11 cellular contexts compared by ENCODE assay signal in genomic region chr1:88730995-88731394, GRCh38. TPM values are rescaled to one million over a fixed set of nuclear protein-coding genes. Genes with fewer than 3 reads are reported as not detected.
A peak's percentile ranks its signal among the peaks of the same experiment; 100 is the strongest.
DNase-seq lines count a peak whose midpoint lies in the region; ATAC-seq and TF ChIP-seq lines count a peak whose summit lies in the region.
"Had no signal": no experiment of that assay in that cellular context is flagged by ENCODE, and none has a peak within 500 bp of the region (broad histone marks: within the 10 kb centered on the region; RNA-seq: fewer than 3 reads in every experiment).

No MANE protein-coding gene starts in this region.

- peak; percentile 13 for DNase-seq in G401 (ENCODE audit: low spot score)
- DNase-seq in SJSA1 (ENCODE audit: low read depth in 1 of 2, low spot score in 2 of 2): no peak
- no peak for DNase-seq in fibroblast of villous mesenchyme (ENCODE audit: low read depth)
- no peak for DNase-seq in gastrocnemius medialis
- no peak for DNase-seq in NCI-H1436 treated with DMSO at 0.1 percent for 48 hours (lab: John Stamatoyannopoulos, UW)
- DNase-seq in NCI-H510A (lab: John Stamatoyannopoulos, UW): no peak
- DNase-seq: activated CD8-positive, alpha-beta memory T cell treated with anti-CD3 and anti-CD28 coated beads, Interleukin-2, amount 50 U/mL, for 48 hours had no signal

- in situ Hi-C loops in G401 (cut with HindIII; ENCODE audit: low sequenced_read_pairs) (loop anchor here (5.0 kb wide), 1 partner anchor 71 kb away; no protein-coding TSS in a partner anchor), gastrocnemius medialis (cut with MboI; ENCODE audit: low sequenced_read_pairs in 4 of 4) (no loop called here)

- intact Hi-C loops in gastrocnemius medialis (cut with DNase I; ENCODE audit: low total_unique reads): loop anchor here (5.0 kb wide), 1 partner anchor 49 kb away; the partner anchor contains the start of gene PKN2

- peaks cover 20% of the 10 kb centered on the region for H3K4me1 ChIP-seq in SJSA1 (replicated peaks)
- H3K4me1 ChIP-seq in gastrocnemius medialis: peaks cover 26 to 42% of the 10 kb centered on the region in 2 donors

- H3K36me3 ChIP-seq in SJSA1 (peaks cover 9% of the 10 kb centered on the region), gastrocnemius medialis (no peaks in the 10 kb centered on the region)
- H3K36me3 ChIP-seq: brain microvascular endothelial cell had no signal

- H3K27ac ChIP-seq in SJSA1 (peak overlapping the region; percentile 30), gastrocnemius medialis (peak overlapping the region; percentile 57 to 77 (median 64))

- H3K9me3 ChIP-seq in SJSA1 (replicated peaks): no peaks in the 10 kb centered on the region
- H3K9me3 ChIP-seq in gastrocnemius medialis: no peaks in the 10 kb centered on the region

- H3K4me3 ChIP-seq in SJSA1: no peak overlapping the region
- peak overlapping the region; percentile 19 for H3K4me3 ChIP-seq in fibroblast of villous mesenchyme (ENCODE audit: low read depth, low read length)
- peak overlapping the region in 1 of 4 donors; percentile 6 for H3K4me3 ChIP-seq in gastrocnemius medialis

- TF ChIP-seq CTCF in fibroblast of villous mesenchyme (IDR thresholded peaks at IDR 0.05; ENCODE audit: insufficient read depth, low read depth, low read length): no peak
- no peak for TF ChIP-seq CTCF in gastrocnemius medialis (IDR thresholded peaks at IDR 0.05 in 4 of 5, conservative IDR thresholded peaks at IDR 0.05 in 1 of 5)

- ATAC-seq in gastrocnemius medialis: no peak
- ATAC-seq in HG02885 (IDR thresholded peaks at IDR 0.05; ENCODE audit: poor library complexity, unreplicated experiment): no peak
- ATAC-seq in GM19023 (IDR thresholded peaks at IDR 0.05; ENCODE audit: unreplicated experiment): no peak
- ATAC-seq: stimulated activated effector memory CD8-positive, alpha-beta T cell treated with anti-CD3 and anti-CD28 coated beads, Interleukin-12 subunit alpha, Interleukin-12 subunit beta, amount 100 ng/mL, for 72 hours had no signal

- TF ChIP-seq POLR2A in gastrocnemius medialis (IDR thresholded peaks at IDR 0.05): no peak

- H3K27me3 ChIP-seq in SJSA1 (replicated peaks) (no peaks in the 10 kb centered on the region), gastrocnemius medialis (no peaks in the 10 kb centered on the region)
- H3K27me3 ChIP-seq: brain microvascular endothelial cell had no signal

RNA-seq across cellular contexts. Expression of gene PKN2, which starts 46.9 kb away (rescaled TPM):
- total RNA-seq in G401 (2014; rRNA removed; shearing (Covaris generic)): 26.5 and 55.6 TPM in 2 replicates
- total RNA-seq in SJSA1 (2014; rRNA removed; shearing (Covaris generic)): 43.6 and 45.5 TPM in 2 replicates
- 41.2 and 56.1 TPM in 2 replicates for total RNA-seq in fibroblast of villous mesenchyme
- total RNA-seq in gastrocnemius medialis: 10 to 100 TPM; 14.9 to 18.6 (median 17.0) TPM
